9 cellular contexts compared by ENCODE assay signal in the genomic region with DNA sequence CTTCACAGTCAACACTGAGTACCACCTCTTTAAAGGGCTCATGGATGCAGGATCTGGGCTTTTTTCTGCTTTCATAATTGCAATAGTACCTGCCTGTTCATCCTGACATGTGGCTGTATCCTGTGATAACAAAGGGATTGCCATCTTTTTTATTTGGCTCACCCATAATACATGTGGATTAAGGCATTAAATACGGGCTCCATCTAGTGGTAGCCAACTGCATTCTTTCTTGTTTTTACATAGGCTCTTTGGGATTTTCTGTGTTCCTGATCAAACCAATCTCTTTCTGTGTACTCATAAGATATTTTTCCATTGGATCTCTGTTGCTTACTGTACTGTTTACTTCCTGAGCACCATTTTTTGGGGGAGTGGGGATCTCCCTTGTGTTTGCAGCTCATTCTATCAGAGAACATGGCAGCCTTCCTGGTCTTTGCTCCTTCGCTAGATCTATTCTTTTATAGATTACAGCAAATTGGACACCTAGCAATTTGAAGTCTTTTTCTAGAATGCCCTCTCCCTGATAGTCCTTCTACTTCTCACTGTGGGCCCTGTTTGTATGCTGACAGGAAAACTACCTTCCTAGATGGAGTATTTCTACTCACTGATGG.
DNase-seq lines count a peak whose midpoint lies in the region; ATAC-seq and TF ChIP-seq lines count a peak whose summit lies in the region.
"Had no signal": no experiment of that assay in that cellular context is flagged by ENCODE, and none has a peak within 500 bp of the region (broad histone marks: within the 10 kb centered on the region; RNA-seq: fewer than 3 reads in every experiment).

No MANE protein-coding gene starts in this region.

- DNase-seq in DMS53 (lab: John Stamatoyannopoulos, UW) (peak; percentile 79), NCI-H69 (lab: John Stamatoyannopoulos, UW) (peak; percentile 91), colonic mucosa (no peak), nephron progenitor cell (peak; percentile 13), activated gamma-delta T cell treated with Interleukin-2 at 50 U/mL for 16 hours (no peak)
- no peak for DNase-seq in stimulated activated CD4-positive, alpha-beta T cell treated with anti-CD3 and anti-CD28 coated beads, Interleukin-4, amount 100 ng/mL, for 24 hours

- intact Hi-C loops in colonic mucosa (cut with DNase I): no loop called here

- no peaks in the 10 kb centered on the region for H3K4me1 Mint-ChIP-seq in nephron progenitor cell

- peak; percentile 43 for TF ChIP-seq CTCF in colonic mucosa (IDR thresholded peaks at IDR 0.05)
- peak; percentile 80 for TF ChIP-seq CTCF in nephron progenitor cell (IDR thresholded peaks at IDR 0.05)

- H3K4me3 Mint-ChIP-seq in nephron progenitor cell: no peak overlapping the region

- no peaks in the 10 kb centered on the region for H3K36me3 Mint-ChIP-seq in nephron progenitor cell (ENCODE audit: low read depth)

- H3K9ac ChIP-seq in colonic mucosa (ENCODE audit: low read depth in 2 of 2, low read length in 2 of 2): no peak overlapping the region

- no peaks in the 10 kb centered on the region for H3K36me3 ChIP-seq in colonic mucosa

- no peak overlapping the region for H3K27ac Mint-ChIP-seq in nephron progenitor cell

- peaks cover 3% of the 10 kb centered on the region for H3K27me3 Mint-ChIP-seq in nephron progenitor cell (ENCODE audit: low read depth, poor library complexity)

- H3K27ac ChIP-seq in colonic mucosa: no peak overlapping the region

- H3K9me3 Mint-ChIP-seq in nephron progenitor cell: no peaks in the 10 kb centered on the region

- H3K9me3 ChIP-seq in colonic mucosa: no peaks in the 10 kb centered on the region
- H3K9me3 ChIP-seq: mucosa of descending colon had no signal

- H3K27me3 ChIP-seq in colonic mucosa: no peaks in the 10 kb centered on the region

- H3K4me1 ChIP-seq in colonic mucosa: no peaks in the 10 kb centered on the region

- peak; percentile 67 for ATAC-seq in HG03039 (IDR thresholded peaks at IDR 0.05; ENCODE audit: unreplicated experiment)
- ATAC-seq in GM18520 (IDR thresholded peaks at IDR 0.05; ENCODE audit: unreplicated experiment): no peak
- ATAC-seq: mucosa of descending colon had no signal

- H3K4me3 ChIP-seq in colonic mucosa: no peak overlapping the region
- H3K4me3 ChIP-seq: mucosa of descending colon had no signal

Comparison
In these comparisons a context has a peak if more than half of its experiments do, and no peak if none do; other contexts are left out.
1. DNase-seq: peak in DMS53 (single experiment), NCI-H69 (single experiment) and nephron progenitor cell (single experiment); none in colonic mucosa (single experiment), activated gamma-delta T cell treated with Interleukin-2 at 50 U/mL for 16 hours (single experiment) and stimulated activated CD4-positive, alpha-beta T cell treated with anti-CD3 and anti-CD28 coated beads, Interleukin-4, amount 100 ng/mL, for 24 hours (single experiment).